Comparison of ENCODE assay signal across 7 cellular contexts in genomic region chr3:197456271-197457091, GRCh38.
A peak's percentile ranks its signal among the peaks of the same experiment; 100 is the strongest.
DNase-seq lines count a peak whose midpoint lies in the region; ATAC-seq and TF ChIP-seq lines count a peak whose summit lies in the region.

No MANE protein-coding gene starts in this region.

- peak; percentile 70 for ATAC-seq in GM19438 (IDR thresholded peaks at IDR 0.05; ENCODE audit: low read depth, unreplicated experiment)
- ATAC-seq in Right ventricle myocardium inferior: peak; percentile 92
- ATAC-seq in GM18858 (IDR thresholded peaks at IDR 0.05; ENCODE audit: unreplicated experiment): no peak

- peak overlapping the region; percentile 60 to 64 for H3K27ac ChIP-seq in uterus

- H3K27ac Mint-ChIP-seq in activated naive CD4-positive, alpha-beta T cell treated with anti-CD3 and anti-CD28 coated beads, Interleukin-2, amount 50 U/mL, for 24 hours: peak overlapping the region; percentile 98

- no peaks in the 10 kb centered on the region for H3K4me1 ChIP-seq in uterus

- DNase-seq in MG63: peak; percentile 94
- peak; percentile 91 for DNase-seq in Right ventricle myocardium inferior (ENCODE audit: missing footprints)
- DNase-seq in pons (ENCODE audit: low spot score): peak; percentile 71
- peak; percentile 81 for DNase-seq in uterus

- no peaks in the 10 kb centered on the region for H3K9me3 Mint-ChIP-seq in activated naive CD4-positive, alpha-beta T cell treated with anti-CD3 and anti-CD28 coated beads, Interleukin-2, amount 50 U/mL, for 24 hours

- H3K36me3 Mint-ChIP-seq in activated naive CD4-positive, alpha-beta T cell treated with anti-CD3 and anti-CD28 coated beads, Interleukin-2, amount 50 U/mL, for 24 hours: peaks cover 2% of the 10 kb centered on the region

- no peaks in the 10 kb centered on the region for H3K36me3 ChIP-seq in MG63
- H3K36me3 ChIP-seq in uterus: no peaks in the 10 kb centered on the region

- H3K4me3 ChIP-seq in MG63 (peak overlapping the region; percentile 54), uterus (peak overlapping the region; percentile 35 to 55)

- no peaks in the 10 kb centered on the region; the same call in 1 of the 2 replicates for H3K9me3 ChIP-seq in MG63
- H3K9me3 ChIP-seq in uterus: no peaks in the 10 kb centered on the region

- TF ChIP-seq CTCF in uterus (IDR thresholded peaks at IDR 0.05): no peak

- peaks cover 20% of the 10 kb centered on the region for H3K4me1 Mint-ChIP-seq in activated naive CD4-positive, alpha-beta T cell treated with anti-CD3 and anti-CD28 coated beads, Interleukin-2, amount 50 U/mL, for 24 hours

- H3K27me3 ChIP-seq in MG63 (no peaks in the 10 kb centered on the region), uterus (no peaks in the 10 kb centered on the region)

- peak in 1 of 2 donors; percentile 31 for TF ChIP-seq POLR2A in uterus (IDR thresholded peaks at IDR 0.05)

- H3K27me3 Mint-ChIP-seq in activated naive CD4-positive, alpha-beta T cell treated with anti-CD3 and anti-CD28 coated beads, Interleukin-2, amount 50 U/mL, for 24 hours: no peaks in the 10 kb centered on the region

- peak overlapping the region; percentile 97 for H3K4me3 Mint-ChIP-seq in activated naive CD4-positive, alpha-beta T cell treated with anti-CD3 and anti-CD28 coated beads, Interleukin-2, amount 50 U/mL, for 24 hours

- intact Hi-C loops in Right ventricle myocardium inferior (cut with DNase I) (loop anchor here (2.0 to 10.0 kb wide), 2 partner anchors 200 to 232 kb away; no protein-coding TSS in a partner anchor), uterus (cut with DNase I; ENCODE audit: low total_unique reads) (no loop called here)
